Comparison of ENCODE assay signal across 12 cellular contexts in the genomic region with DNA sequence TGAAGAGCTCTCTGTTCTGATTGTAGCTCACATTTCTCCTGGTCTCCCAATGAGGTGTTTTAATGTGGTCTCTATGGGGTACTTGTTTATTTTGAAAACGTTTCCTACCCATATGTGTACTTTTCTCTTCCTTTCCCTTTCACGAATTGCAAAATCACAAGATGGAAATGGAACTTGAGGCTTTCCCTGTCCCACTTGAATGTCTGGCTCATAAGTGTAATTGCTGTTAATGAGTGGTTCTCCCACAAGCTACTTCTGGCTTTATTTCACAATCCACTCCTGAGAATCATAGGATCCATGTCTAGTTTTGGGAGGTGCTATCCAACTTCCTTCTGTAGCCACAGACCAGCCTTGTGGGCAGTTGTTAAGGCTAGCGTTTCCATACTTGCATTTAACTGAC.
DNase-seq lines count a peak whose midpoint lies in the region; FAIRE-seq and TF ChIP-seq lines count a peak whose summit lies in the region.
"Had no signal": no experiment of that assay in that cellular context is flagged by ENCODE, and none has a peak within 500 bp of the region (broad histone marks: within the 10 kb centered on the region; RNA-seq: fewer than 3 reads in every experiment).

No MANE protein-coding gene starts in this region.

- peaks cover 0 to 12% (median 3%) of the 10 kb centered on the region in 4 donors for H3K4me1 ChIP-seq in tibial artery

- H3K9me3 Mint-ChIP-seq in mesothelial cell of epicardium = peaks cover 3% of the 10 kb centered on the region

- no peaks in the 10 kb centered on the region for H3K27me3 ChIP-seq in tibial artery

- no peak overlapping the region for H3K4me3 ChIP-seq in fibroblast of pulmonary artery (replicated peaks; ENCODE audit: low read depth, low read length)
- no peak overlapping the region for H3K4me3 ChIP-seq in tibial artery

- H3K27ac ChIP-seq in tibial artery (peak overlapping the region; percentile 22 to 43), RWPE1 (no peak overlapping the region)
- H3K27ac ChIP-seq: KMS-11 had no signal

- intact Hi-C loops in tibial artery (cut with DNase I; ENCODE audit: low total_unique reads) = no loop called here

- no peaks in the 10 kb centered on the region for H3K9me3 ChIP-seq in tibial artery

- no peaks in the 10 kb centered on the region for H3K36me3 Mint-ChIP-seq in mesothelial cell of epicardium

- FAIRE-seq in RCC 7860 (lab: Jason Lieb, UNC) = no peak

- CTCF ChIA-PET in RWPE1 (lab: Yijun Ruan, JAX) = no interaction called here

- H3K4me3 Mint-ChIP-seq in mesothelial cell of epicardium = no peak overlapping the region
- H3K4me3 Mint-ChIP-seq: activated CD8-positive, alpha-beta T cell treated with anti-CD3 and anti-CD28 coated beads, Interleukin-2, amount 10 ng/mL, durations not matched to agents 7 days and 5 days had no signal

- TF ChIP-seq CTCF in fibroblast of pulmonary artery (IDR thresholded peaks at IDR 0.05; ENCODE audit: low read length, missing control alignments) (no peak), tibial artery (IDR thresholded peaks at IDR 0.05) (no peak), RWPE1 (conservative IDR thresholded peaks at IDR 0.05; ENCODE audit: low read depth) (no peak), mesothelial cell of epicardium (IDR thresholded peaks at IDR 0.05; ENCODE audit: unreplicated experiment) (no peak)

- no peaks in the 10 kb centered on the region for H3K36me3 ChIP-seq in tibial artery

- peaks cover 8% of the 10 kb centered on the region for H3K4me1 Mint-ChIP-seq in mesothelial cell of epicardium

- DNase-seq in NCI-H345 (lab: John Stamatoyannopoulos, UW) (peak; percentile 55), NCI-H345 treated with DMSO at 0.1 percent for 48 hours (lab: John Stamatoyannopoulos, UW; ENCODE audit: unreplicated experiment) (no peak), RCC 7860 (ENCODE audit: low spot score) (peak; percentile 65), fibroblast of pulmonary artery (ENCODE audit: low read depth) (peak; percentile 37), tibial artery (no peak), RWPE1 (ENCODE audit: low spot score) (no peak), mesothelial cell of epicardium (ENCODE audit: low spot score in 2 of 2, unreplicated experiment in 2 of 2) (no peak), NCI-H1694 treated with DMSO at 0.1 percent for 48 hours (lab: John Stamatoyannopoulos, UW) (no peak)
- DNase-seq: activated CD8-positive, alpha-beta T cell treated with anti-CD3 and anti-CD28 coated beads, Interleukin-2, amount 10 ng/mL, durations not matched to agents 7 days and 5 days; central memory CD4-positive, alpha-beta T cell; retina had no signal

- H3K27ac Mint-ChIP-seq in mesothelial cell of epicardium = no peak overlapping the region
- H3K27ac Mint-ChIP-seq: activated CD8-positive, alpha-beta T cell treated with anti-CD3 and anti-CD28 coated beads, Interleukin-2, amount 10 ng/mL, durations not matched to agents 7 days and 5 days had no signal

- no peaks in the 10 kb centered on the region for H3K27me3 Mint-ChIP-seq in mesothelial cell of epicardium (ENCODE audit: low read depth)

- POLR2A ChIA-PET in RWPE1 (lab: Yijun Ruan, JAX; ENCODE audit: low non-redundant PET) = no interaction called here

Comparison
In these comparisons a context has a peak if more than half of its experiments do, and no peak if none do; other contexts are left out.
1. DNase-seq: peak in NCI-H345 (single experiment), RCC 7860 (single experiment) and fibroblast of pulmonary artery (single experiment); none in NCI-H345 treated with DMSO at 0.1 percent for 48 hours (single experiment), tibial artery (0 of 2), RWPE1 (single experiment), mesothelial cell of epicardium (0 of 2) and NCI-H1694 treated with DMSO at 0.1 percent for 48 hours (single experiment).